In genomic region chr21:15520811-15521643, GRCh38 we compare ENCODE assay signal across 13 cellular contexts.
DNase-seq lines count a peak whose midpoint lies in the region; ATAC-seq and TF ChIP-seq lines count a peak whose summit lies in the region.
"Had no signal": no experiment of that assay in that cellular context is flagged by ENCODE, and none has a peak within 500 bp of the region (broad histone marks: within the 10 kb centered on the region; RNA-seq: fewer than 3 reads in every experiment).

No MANE protein-coding gene starts in this region.

- peaks cover 0 to 3% (median 1%) of the 10 kb centered on the region in 8 donors for H3K9me3 Mint-ChIP-seq in CD4-positive, alpha-beta memory T cell
- H3K9me3 Mint-ChIP-seq in effector memory CD8-positive, alpha-beta T cell, result no peaks in the 10 kb centered on the region
- peaks cover 0 to 9% (median 0%) of the 10 kb centered on the region in 9 donors for H3K9me3 Mint-ChIP-seq in naive thymus-derived CD8-positive, alpha-beta T cell
- peaks cover 2 to 6% of the 10 kb centered on the region in 2 donors for H3K9me3 Mint-ChIP-seq in activated T-cell treated with anti-CD3 and anti-CD28 coated beads, Interleukin-2, amount 50 U/mL, for 72 hours

- intact Hi-C loops in CD4-positive, alpha-beta memory T cell (cut with micrococcal nuclease), result no loop called here
- intact Hi-C loops in right cardiac atrium (cut with DNase I), result no loop called here

- H3K4me3 ChIP-seq in CD4-positive, alpha-beta memory T cell (ENCODE audit: low read length in 2 of 2), result no peak overlapping the region
- H3K4me3 ChIP-seq in right cardiac atrium (ENCODE audit: low read length), result no peak overlapping the region

- POLR2A ChIA-PET in CD4-positive, alpha-beta memory T cell (lab: Charles Lee; ENCODE audit: partially characterized antibody), result interaction anchor here (0.8 to 1.5 kb wide), 2 partner anchors 32 to 456 kb away, joined by 4 to 9 read pairs; partner anchors contain the start of gene NRIP1
- POLR2A ChIA-PET in naive thymus-derived CD8-positive, alpha-beta T cell (lab: Charles Lee), result interaction anchor here (0.8 to 1.0 kb wide), 2 partner anchors 24 to 456 kb away, joined by 3 read pairs; partner anchors contain the start of gene NRIP1

- peak; percentile 21; the same call in 1 of the 2 replicates for TF ChIP-seq CTCF in LNCAP (IDR thresholded peaks at IDR 0.05)

- peak in 4 of 5 donors; percentile 3 to 21 (median 15) for DNase-seq in CD4-positive, alpha-beta memory T cell
- DNase-seq in effector memory CD8-positive, alpha-beta T cell, result no peak
- DNase-seq in naive thymus-derived CD8-positive, alpha-beta T cell, result peak in 2 of 10 donors; percentile 12 to 29
- DNase-seq in NCI-H2227 (lab: John Stamatoyannopoulos, UW; ENCODE audit: unreplicated experiment), result no peak
- DNase-seq in activated T-cell treated with anti-CD3 and anti-CD28 coated beads, Interleukin-2, amount 50 U/mL, for 72 hours, result no peak
- no peak for DNase-seq in right cardiac atrium
- DNase-seq: left cardiac atrium; NCI-H1417 treated with DMSO at 0.1 percent for 48 hours; stimulated activated naive B cell treated with anti-CD40 and anti-IgM and Interleukin-4, amounts not matched to agents 10 μg/mL and 1 μg/mL and 100 μg/mL, for 72 hours had no signal

- no peaks in the 10 kb centered on the region for H3K36me3 ChIP-seq in CD4-positive, alpha-beta memory T cell (ENCODE audit: insufficient read depth, low read length)

- no peaks in the 10 kb centered on the region for H3K9me3 ChIP-seq in CD4-positive, alpha-beta memory T cell (ENCODE audit: control insufficient read depth in 1 of 2, low read length in 2 of 2)
- no peaks in the 10 kb centered on the region for H3K9me3 ChIP-seq in right cardiac atrium (ENCODE audit: control insufficient read depth, low read length)

- no peaks in the 10 kb centered on the region for H3K36me3 Mint-ChIP-seq in CD4-positive, alpha-beta memory T cell
- no peaks in the 10 kb centered on the region for H3K36me3 Mint-ChIP-seq in effector memory CD8-positive, alpha-beta T cell (ENCODE audit: insufficient read depth)
- peaks cover 0 to 2% (median 0%) of the 10 kb centered on the region in 3 donors for H3K36me3 Mint-ChIP-seq in naive thymus-derived CD8-positive, alpha-beta T cell
- H3K36me3 Mint-ChIP-seq in activated T-cell treated with anti-CD3 and anti-CD28 coated beads, Interleukin-2, amount 50 U/mL, for 72 hours (ENCODE audit: insufficient read depth in 2 of 2), result peaks cover 2 to 6% of the 10 kb centered on the region in 2 donors

- H3K4me1 Mint-ChIP-seq in CD4-positive, alpha-beta memory T cell, result peaks cover 10 to 22% (median 16%) of the 10 kb centered on the region in 4 donors
- peaks cover 9 to 10% of the 10 kb centered on the region in 2 donors for H3K4me1 Mint-ChIP-seq in effector memory CD8-positive, alpha-beta T cell (ENCODE audit: low read depth in 2 of 2)
- H3K4me1 Mint-ChIP-seq in naive thymus-derived CD8-positive, alpha-beta T cell, result peaks cover 9 to 15% (median 14%) of the 10 kb centered on the region in 4 donors
- peaks cover 20% of the 10 kb centered on the region for H3K4me1 Mint-ChIP-seq in activated T-cell treated with anti-CD3 and anti-CD28 coated beads, Interleukin-2, amount 50 U/mL, for 72 hours (ENCODE audit: low read depth)

- H3K4me3 Mint-ChIP-seq in CD4-positive, alpha-beta memory T cell, result peak overlapping the region in 2 of 8 donors; percentile 45 to 58
- H3K4me3 Mint-ChIP-seq in effector memory CD8-positive, alpha-beta T cell, result no peak overlapping the region
- peak overlapping the region in 4 of 10 donors; percentile 8 to 44 (median 24) for H3K4me3 Mint-ChIP-seq in naive thymus-derived CD8-positive, alpha-beta T cell
- no peak overlapping the region for H3K4me3 Mint-ChIP-seq in activated T-cell treated with anti-CD3 and anti-CD28 coated beads, Interleukin-2, amount 50 U/mL, for 72 hours
- H3K4me3 Mint-ChIP-seq: dendritic cell treated with granulocyte-macrophage colony-stimulating factor and Interleukin-4, amounts not matched to agents 40 ng/mL and 50 ng/mL, for 4 days; stimulated activated naive B cell treated with anti-CD40 and anti-IgM and Interleukin-4, amounts not matched to agents 10 μg/mL and 1 μg/mL and 100 μg/mL, for 72 hours had no signal

- ATAC-seq in effector memory CD8-positive, alpha-beta T cell (replicated peaks), result peak; percentile 24
- ATAC-seq in naive thymus-derived CD8-positive, alpha-beta T cell, result peak; percentile 61 to 74
- no peak for ATAC-seq in activated T-cell treated with anti-CD3 and anti-CD28 coated beads, Interleukin-2, amount 50 U/mL, for 72 hours (replicated peaks in 1 of 2)
- ATAC-seq in HG02870 (IDR thresholded peaks at IDR 0.05; ENCODE audit: unreplicated experiment) (no peak), right cardiac atrium (no peak)
- ATAC-seq: left cardiac atrium, Right ventricle myocardium inferior had no signal

- no peaks in the 10 kb centered on the region for H3K27me3 ChIP-seq in CD4-positive, alpha-beta memory T cell (ENCODE audit: insufficient read depth, low read length)
- H3K27me3 ChIP-seq in right cardiac atrium (ENCODE audit: control insufficient read depth, insufficient read depth), result no peaks in the 10 kb centered on the region

- WGBS in right cardiac atrium, result 82% methylated on average over 4 of the region's 4 CpGs

- CTCF ChIA-PET in CD4-positive, alpha-beta memory T cell (lab: Charles Lee; ENCODE audit: partially characterized antibody), result interaction anchor here (0.8 to 6.9 kb wide), 19 partner anchors 9 to 305 kb away, joined by 3 to 66 read pairs (median 4); no protein-coding TSS in a partner anchor

- H3K27ac Mint-ChIP-seq in CD4-positive, alpha-beta memory T cell, result peak overlapping the region in 3 of 7 donors; percentile 17 to 56 (median 22)
- H3K27ac Mint-ChIP-seq in effector memory CD8-positive, alpha-beta T cell, result peak overlapping the region in 1 of 2 donors; percentile 46
- peak overlapping the region in 9 of 10 donors; percentile 10 to 79 (median 54) for H3K27ac Mint-ChIP-seq in naive thymus-derived CD8-positive, alpha-beta T cell
- H3K27ac Mint-ChIP-seq in activated T-cell treated with anti-CD3 and anti-CD28 coated beads, Interleukin-2, amount 50 U/mL, for 72 hours, result no peak overlapping the region
- H3K27ac Mint-ChIP-seq: dendritic cell treated with granulocyte-macrophage colony-stimulating factor and Interleukin-4, amounts not matched to agents 40 ng/mL and 50 ng/mL, for 4 days; stimulated activated naive B cell treated with anti-CD40 and anti-IgM and Interleukin-4, amounts not matched to agents 10 μg/mL and 1 μg/mL and 100 μg/mL, for 72 hours had no signal

- H3K27me3 Mint-ChIP-seq in CD4-positive, alpha-beta memory T cell, result no peaks in the 10 kb centered on the region
- H3K27me3 Mint-ChIP-seq in effector memory CD8-positive, alpha-beta T cell, result peaks cover 10% of the 10 kb centered on the region in 2 donors
- no peaks in the 10 kb centered on the region for H3K27me3 Mint-ChIP-seq in naive thymus-derived CD8-positive, alpha-beta T cell
- no peaks in the 10 kb centered on the region for H3K27me3 Mint-ChIP-seq in activated T-cell treated with anti-CD3 and anti-CD28 coated beads, Interleukin-2, amount 50 U/mL, for 72 hours (ENCODE audit: low read depth)
- H3K27me3 Mint-ChIP-seq: dendritic cell treated with granulocyte-macrophage colony-stimulating factor and Interleukin-4, amounts not matched to agents 40 ng/mL and 50 ng/mL, for 4 days; stimulated activated naive B cell treated with anti-CD40 and anti-IgM and Interleukin-4, amounts not matched to agents 10 μg/mL and 1 μg/mL and 100 μg/mL, for 72 hours had no signal

- no peak overlapping the region for H3K27ac ChIP-seq in CD4-positive, alpha-beta memory T cell (ENCODE audit: low read depth, low read length)
- H3K27ac ChIP-seq in right cardiac atrium (ENCODE audit: low read length), result no peak overlapping the region

- peaks cover 18% of the 10 kb centered on the region for H3K4me1 ChIP-seq in CD4-positive, alpha-beta memory T cell (ENCODE audit: insufficient read depth, low read length)
- H3K4me1 ChIP-seq in right cardiac atrium (ENCODE audit: control insufficient read depth, insufficient read depth, low read length), result no peaks in the 10 kb centered on the region

Comparison
In these comparisons a context has a peak if more than half of its experiments do, and no peak if none do; other contexts are left out.
1. DNase-seq: peak in CD4-positive, alpha-beta memory T cell (4 of 5); none in effector memory CD8-positive, alpha-beta T cell (0 of 3), NCI-H2227 (single experiment), activated T-cell treated with anti-CD3 and anti-CD28 coated beads, Interleukin-2, amount 50 U/mL, for 72 hours (0 of 2) and right cardiac atrium (0 of 3).
2. ATAC-seq: peak in effector memory CD8-positive, alpha-beta T cell (single experiment) and naive thymus-derived CD8-positive, alpha-beta T cell (2 of 2); none in activated T-cell treated with anti-CD3 and anti-CD28 coated beads, Interleukin-2, amount 50 U/mL, for 72 hours (0 of 2), HG02870 (single experiment) and right cardiac atrium (0 of 2).